ENCODE assay signal across 29 cellular contexts in genomic region chr4:128876194-128876593, GRCh38.
"Had no signal": no experiment of that assay in that cellular context is flagged by ENCODE, and none has a peak within 500 bp of the region (broad histone marks: within the 10 kb centered on the region; RNA-seq: fewer than 3 reads in every experiment).

No MANE protein-coding gene starts in this region.

- H3K4me3 ChIP-seq: breast epithelium, colonic mucosa, MG63, SK-N-MC had no signal

- H3K36me3 ChIP-seq: breast epithelium, colonic mucosa had no signal

- H3K27me3 Mint-ChIP-seq: activated CD4-positive, alpha-beta T cell treated with anti-CD3 and anti-CD28 coated beads, Interleukin-2, amount 10 ng/mL, durations not matched to agents 24 days and 14 days; activated CD8-positive, alpha-beta memory T cell treated with anti-CD3 and anti-CD28 coated beads, Interleukin-2, amount 10 ng/mL, durations not matched to agents 7 days and 5 days had no signal

- H3K9me3 ChIP-seq: breast epithelium, colonic mucosa, MG63 had no signal

- ATAC-seq: activated CD8-positive, alpha-beta memory T cell treated with anti-CD3 and anti-CD28 coated beads, Interleukin-2, amount 10 ng/mL, durations not matched to agents 7 days and 5 days; activated naive CD4-positive, alpha-beta T cell treated with anti-CD3 and anti-CD28 coated beads, Interleukin-2, amount 50 U/mL, for 72 hours; activated T-cell treated with anti-CD3 and anti-CD28 coated beads, Interleukin-2, amount 50 U/mL, for 4 hours; Panc1; Right ventricle myocardium inferior had no signal

- H3K27ac ChIP-seq: breast epithelium, colonic mucosa, KMS-11, SK-N-MC, VCaP had no signal

- H3K27me3 ChIP-seq: breast epithelium, colonic mucosa, MG63 had no signal

- H3K27ac Mint-ChIP-seq: activated CD4-positive, alpha-beta T cell treated with anti-CD3 and anti-CD28 coated beads, Interleukin-2, amount 10 ng/mL, durations not matched to agents 24 days and 14 days; activated CD8-positive, alpha-beta memory T cell treated with anti-CD3 and anti-CD28 coated beads, Interleukin-2, amount 10 ng/mL, durations not matched to agents 7 days and 5 days; activated naive CD4-positive, alpha-beta T cell treated with anti-CD3 and anti-CD28 coated beads, Interleukin-2, amount 50 U/mL, for 72 hours had no signal

- H3K9me3 Mint-ChIP-seq: activated CD4-positive, alpha-beta T cell treated with anti-CD3 and anti-CD28 coated beads, Interleukin-2, amount 10 ng/mL, durations not matched to agents 24 days and 14 days; activated naive CD4-positive, alpha-beta T cell treated with anti-CD3 and anti-CD28 coated beads, Interleukin-2, amount 50 U/mL, for 72 hours; activated T-cell treated with anti-CD3 and anti-CD28 coated beads, Interleukin-2, amount 50 U/mL, for 4 hours had no signal

- H3K4me1 Mint-ChIP-seq: activated CD4-positive, alpha-beta T cell treated with anti-CD3 and anti-CD28 coated beads, Interleukin-2, amount 10 ng/mL, durations not matched to agents 24 days and 14 days; activated CD8-positive, alpha-beta memory T cell treated with anti-CD3 and anti-CD28 coated beads, Interleukin-2, amount 10 ng/mL, durations not matched to agents 7 days and 5 days had no signal

- DNase-seq: activated CD4-positive, alpha-beta T cell treated with anti-CD3 and anti-CD28 coated beads for 1 hour; activated CD4-positive, alpha-beta T cell treated with anti-CD3 and anti-CD28 coated beads, Interleukin-2, amount 10 ng/mL, durations not matched to agents 24 days and 14 days; activated CD4-positive, alpha-beta T cell treated with anti-CD3 and anti-CD28 coated beads, Interleukin-2, amount 50 U/mL, for 48 hours; activated CD8-positive, alpha-beta memory T cell treated with anti-CD3 and anti-CD28 coated beads, Interleukin-2, amount 10 ng/mL, durations not matched to agents 7 days and 5 days; activated effector memory CD4-positive, alpha-beta T cell treated with anti-CD3 and anti-CD28 coated beads, Interleukin-2, amount 50 U/mL, for 16 hours; activated naive CD4-positive, alpha-beta T cell treated with Interleukin-2 at 50 U/mL for 16 hours; activated T-cell treated with anti-CD3 and anti-CD28 coated beads, Interleukin-2, amount 50 U/mL, for 4 hours; caudate nucleus; colonic mucosa; MG63; MV-4-11; NCI-H1105 treated with DMSO at 0.1 percent for 48 hours; NCI-H1436 treated with DMSO at 0.1 percent for 48 hours; NCI-H187; NCI-H2081 treated with DMSO at 0.1 percent for 48 hours; NCI-H226; NCI-H526; NCI-H774; NK-92 treated with Interleukin-12 subunit alpha and Interleukin-12 subunit beta, amount 100 ng/mL, for 24 hours; OCI-M1; RPMI8226; T-helper 1 cell had no signal

- H3K4me3 Mint-ChIP-seq: activated CD4-positive, alpha-beta T cell treated with anti-CD3 and anti-CD28 coated beads, Interleukin-2, amount 10 ng/mL, durations not matched to agents 24 days and 14 days; activated CD8-positive, alpha-beta memory T cell treated with anti-CD3 and anti-CD28 coated beads, Interleukin-2, amount 10 ng/mL, durations not matched to agents 7 days and 5 days; activated T-cell treated with anti-CD3 and anti-CD28 coated beads, Interleukin-2, amount 50 U/mL, for 4 hours had no signal
